Comparison of ENCODE assay signal across 8 cellular contexts in genomic region chr17:8220783-8221662, GRCh38. TPM values are rescaled to one million over a fixed set of nuclear protein-coding genes. Genes with fewer than 3 reads are reported as not detected.
A peak's percentile ranks its signal among the peaks of the same experiment; 100 is the strongest.
DNase-seq lines count a peak whose midpoint lies in the region; ATAC-seq and TF ChIP-seq lines count a peak whose summit lies in the region.

No MANE protein-coding gene starts in this region.

- H3K9ac ChIP-seq in PC-3 (ENCODE audit: low read length), result peak overlapping the region; percentile 79

- H3K27ac ChIP-seq in PC-3 (ENCODE audit: low read length), result peak overlapping the region; percentile 86

- peak overlapping the region; percentile 96 for H3K4me2 ChIP-seq in PC-3 (ENCODE audit: low read length)

- H4K20me1 ChIP-seq in PC-3 (ENCODE audit: low read length), result no peaks in the 10 kb centered on the region

- BruUV-seq in PC-3 (replicated peaks; lab: Mats Ljungman, UMichigan), result no TSS peak

- TF ChIP-seq POLR2A in GM18505 (IDR thresholded peaks at IDR 0.05; ENCODE audit: borderline replicate concordance, extremely low read depth, insufficient read depth, insufficient read length), result no peak

- POLR2A ChIA-PET in PC-3 (lab: Charles Lee; ENCODE audit: unreplicated experiment), result interaction anchor here (0.7 to 0.8 kb wide), 2 partner anchors 13 to 63 kb away, joined by 3 to 7 read pairs; no protein-coding TSS in a partner anchor

- H2AFZ ChIP-seq in PC-3 (ENCODE audit: low read length), result peak overlapping the region; percentile 76

- peak overlapping the region; percentile 82 for H3K4me3 ChIP-seq in PC-3 (ENCODE audit: low read length)
- H3K4me3 ChIP-seq in epithelial cell of esophagus (ENCODE audit: low read length), result peak overlapping the region; percentile 93

- no peaks in the 10 kb centered on the region for H3F3A ChIP-seq in PC-3 (ENCODE audit: low read length, unreplicated experiment)

- H3K36me3 ChIP-seq in PC-3 (ENCODE audit: low read depth, low read length), result no peaks in the 10 kb centered on the region

- no peaks in the 10 kb centered on the region for H3K9me2 ChIP-seq in PC-3 (replicated peaks; ENCODE audit: low read length)

- TF ChIP-seq RAD21 in Ishikawa (IDR thresholded peaks at IDR 0.05; ENCODE audit: low read depth), result no peak

- H3K27me3 ChIP-seq in PC-3 (ENCODE audit: low read length), result no peaks in the 10 kb centered on the region

- ATAC-seq in PC-3 (peak; percentile 37), GM18505 (IDR thresholded peaks at IDR 0.05; ENCODE audit: unreplicated experiment) (no peak)

- H3K9me3 ChIP-seq in PC-3 (ENCODE audit: low read length), result no peaks in the 10 kb centered on the region

- TF ChIP-seq EP300 in Ishikawa (IDR thresholded peaks at IDR 0.05; ENCODE audit: borderline replicate concordance), result peak; percentile 20; the same call in 1 of the 2 replicates

- no peak for TF ChIP-seq CTCF in PC-3 (conservative IDR thresholded peaks at IDR 0.05; ENCODE audit: low read depth, low read length)
- no peak for TF ChIP-seq CTCF in epithelial cell of esophagus (IDR thresholded peaks at IDR 0.05; ENCODE audit: insufficient read depth, low read depth, low read length, missing control alignments)

- H3K79me2 ChIP-seq in PC-3 (ENCODE audit: low read length), result no peaks in the 10 kb centered on the region

- CTCF ChIA-PET in PC-3 (lab: Charles Lee), result interaction anchor here (0.6 kb wide), 1 partner anchor 11 kb away, joined by 3 read pairs; the partner anchor contains the start of gene AURKB

- H3K4me1 ChIP-seq in PC-3 (ENCODE audit: insufficient read depth, low read length), result peaks cover 10% of the 10 kb centered on the region

- intact Hi-C loops in PC-3 (cut with micrococcal nuclease), result loop anchor here (1.0 to 5.0 kb wide), 2 partner anchors 34 to 84 kb away; no protein-coding TSS in a partner anchor

- peak; percentile 65 for DNase-seq in DMS79 (lab: John Stamatoyannopoulos, UW)
- DNase-seq in PC-3, result peak; percentile 93
- peak; percentile 92 for DNase-seq in activated T-cell treated with anti-CD3 and anti-CD28 coated beads for 4 hours
- DNase-seq in epithelial cell of esophagus (ENCODE audit: low read depth), result peak; percentile 90
- peak; percentile 90 for DNase-seq in middle frontal gyrus (ENCODE audit: extremely low spot score, low spot score)
- DNase-seq in stimulated activated CD8-positive, alpha-beta memory T cell treated with anti-CD3 and anti-CD28 coated beads, Interleukin-15, amount 100 ng/mL, for 24 hours (ENCODE audit: low read depth), result peak; percentile 99

TF ChIP-seq in Ishikawa, 13 proteins besides CTCF, POLR2A, EP300 and RAD21:
- TF ChIP-seq ZBTB7A (IDR thresholded peaks at IDR 0.05; ENCODE audit: low read depth) (no peak), FOXM1 (IDR thresholded peaks at IDR 0.05; ENCODE audit: borderline replicate concordance, low read depth) (0 out of 2 replicates have a peak, but pooled peaks have one; percentile 11), MAX (IDR thresholded peaks at IDR 0.05) (peak; percentile 46; the same call in 1 of the 2 replicates), TAF1 (IDR thresholded peaks at IDR 0.05; ENCODE audit: low read depth) (peak; percentile 32), NFIC (IDR thresholded peaks at IDR 0.05) (no peak; the same call in 1 of the 2 replicates), TCF12 (IDR thresholded peaks at IDR 0.05; ENCODE audit: low read depth) (no peak), CREB1 (IDR thresholded peaks at IDR 0.05; ENCODE audit: low read depth) (no peak), CEBPB (IDR thresholded peaks at IDR 0.05) (peak; percentile 41; the same call in 1 of the 2 replicates), YY1 (IDR thresholded peaks at IDR 0.05; ENCODE audit: low read depth) (peak; percentile 89), EGR1 (IDR thresholded peaks at IDR 0.05) (peak; percentile 45; the same call in 1 of the 2 replicates), TEAD4 (IDR thresholded peaks at IDR 0.05) (peak; percentile 95), USF1 (IDR thresholded peaks at IDR 0.05) (peak; percentile 51; the same call in 1 of the 2 replicates), REST (IDR thresholded peaks at IDR 0.05; ENCODE audit: low read depth) (no peak)

RNA-seq across cellular contexts. Expression of gene AURKB, which starts 10.6 kb away (rescaled TPM):
- 72.3 and 82.9 TPM in 2 replicates for total RNA-seq in PC-3 (2014; rRNA removed)

RNA-seq across cellular contexts. Expression of gene CTC1, which starts 26.8 kb away (rescaled TPM):
- total RNA-seq in PC-3 (2014; rRNA removed), result 7.8 and 8.4 TPM in 2 replicates

RNA-seq across cellular contexts. Expression of gene PFAS, which starts 28.1 kb away (rescaled TPM):
- 29.0 and 59.6 TPM in 2 replicates for total RNA-seq in PC-3 (2014; rRNA removed)

RNA-seq across cellular contexts. Expression of gene BORCS6, which starts 31.0 kb away (rescaled TPM):
- 5.9 and 7.3 TPM in 2 replicates for total RNA-seq in PC-3 (2014; rRNA removed)

RNA-seq across cellular contexts. Expression of gene TMEM107, which starts 44.8 kb away (rescaled TPM):
- 19.0 and 26.6 TPM in 2 replicates for total RNA-seq in PC-3 (2014; rRNA removed)
